ENCODE assay signal across 10 cellular contexts in the genomic region with DNA sequence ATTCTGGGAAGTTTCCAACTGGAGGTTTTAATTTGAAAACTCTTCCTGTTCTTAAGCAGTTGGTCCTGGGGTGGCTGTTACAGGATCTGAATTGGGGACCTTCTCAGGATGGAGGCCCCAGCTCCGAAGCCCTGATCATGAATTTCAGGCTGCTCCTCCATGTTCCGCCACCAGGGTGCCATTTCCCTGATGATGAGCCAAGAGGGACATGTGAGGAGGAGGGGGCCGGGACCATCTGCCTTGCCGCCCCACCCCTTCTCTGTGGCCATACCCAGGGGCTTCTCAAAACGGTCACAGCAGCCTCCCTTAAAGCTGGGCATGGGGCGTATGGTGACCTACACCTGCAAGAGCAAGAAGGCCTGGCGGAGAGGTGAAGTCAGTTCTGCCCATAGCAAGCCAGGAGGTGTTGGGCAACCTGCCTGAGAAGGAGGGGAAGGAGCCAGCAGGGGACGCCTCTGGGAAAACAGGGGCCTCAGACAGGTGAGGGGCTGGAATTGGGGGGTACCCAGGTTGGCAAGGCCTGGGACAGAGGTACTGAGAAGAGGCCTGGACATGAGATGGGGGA. TPM values are rescaled to one million over a fixed set of nuclear protein-coding genes. Genes with fewer than 3 reads are reported as not detected.
DNase-seq lines count a peak whose midpoint lies in the region; ATAC-seq and TF ChIP-seq lines count a peak whose summit lies in the region.
"Had no signal": no experiment of that assay in that cellular context is flagged by ENCODE, and none has a peak within 500 bp of the region (broad histone marks: within the 10 kb centered on the region; RNA-seq: fewer than 3 reads in every experiment).

No MANE protein-coding gene starts in this region.

- peaks cover 15% of the 10 kb centered on the region for H3K4me1 ChIP-seq in upper lobe of right lung

- H3K27me3 Mint-ChIP-seq in activated T-cell treated with anti-CD3 and anti-CD28 coated beads, Interleukin-2, amount 50 U/mL, for 24 hours: no peaks in the 10 kb centered on the region
- no peaks in the 10 kb centered on the region for H3K27me3 Mint-ChIP-seq in progenitor cell of endocrine pancreas
- H3K27me3 Mint-ChIP-seq: central memory CD8-positive, alpha-beta T cell had no signal

- no peaks in the 10 kb centered on the region for H3K36me3 ChIP-seq in brain microvascular endothelial cell (replicated peaks)
- H3K36me3 ChIP-seq in upper lobe of right lung: no peaks in the 10 kb centered on the region
- H3K36me3 ChIP-seq: vagina had no signal

- intact Hi-C loops in upper lobe of right lung (cut with DNase I): loop anchor here (10.0 kb wide), 1 partner anchor 111 kb away; no protein-coding TSS in a partner anchor

- H3K27me3 ChIP-seq in brain microvascular endothelial cell (replicated peaks) (no peaks in the 10 kb centered on the region), upper lobe of right lung (no peaks in the 10 kb centered on the region)
- H3K27me3 ChIP-seq: vagina had no signal

- DNase-seq in activated T-cell treated with anti-CD3 and anti-CD28 coated beads, Interleukin-2, amount 50 U/mL, for 24 hours: no peak
- DNase-seq in activated T-cell treated with anti-CD3 and anti-CD28 coated beads for 4 hours (no peak), brain microvascular endothelial cell (no peak), progenitor cell of endocrine pancreas (ENCODE audit: low spot score, unreplicated experiment) (no peak), upper lobe of right lung (no peak), NCI-H1092 (lab: John Stamatoyannopoulos, UW) (no peak)

- H3K27ac Mint-ChIP-seq in activated T-cell treated with anti-CD3 and anti-CD28 coated beads, Interleukin-2, amount 50 U/mL, for 24 hours: peak overlapping the region; percentile 66
- no peak overlapping the region for H3K27ac Mint-ChIP-seq in progenitor cell of endocrine pancreas

- H3K9me3 Mint-ChIP-seq in activated T-cell treated with anti-CD3 and anti-CD28 coated beads, Interleukin-2, amount 50 U/mL, for 24 hours: no peaks in the 10 kb centered on the region
- H3K9me3 Mint-ChIP-seq in progenitor cell of endocrine pancreas (ENCODE audit: low read depth): no peaks in the 10 kb centered on the region
- H3K9me3 Mint-ChIP-seq: central memory CD8-positive, alpha-beta T cell had no signal

- H3K9me3 ChIP-seq in upper lobe of right lung: no peaks in the 10 kb centered on the region
- H3K9me3 ChIP-seq: vagina had no signal

- ATAC-seq in HG02840 (IDR thresholded peaks at IDR 0.05; ENCODE audit: low FRiP score, unreplicated experiment): no peak
- ATAC-seq in upper lobe of right lung: no peak

- peak; percentile 35 for TF ChIP-seq CTCF in LNCAP (IDR thresholded peaks at IDR 0.05)
- TF ChIP-seq CTCF in brain microvascular endothelial cell (IDR thresholded peaks at IDR 0.05; ENCODE audit: low read depth, low read length, missing control alignments): peak; percentile 67
- TF ChIP-seq CTCF in progenitor cell of endocrine pancreas (IDR thresholded peaks at IDR 0.05; ENCODE audit: unreplicated experiment): peak; percentile 36
- TF ChIP-seq CTCF in upper lobe of right lung (IDR thresholded peaks at IDR 0.05): no peak

- H3K27ac ChIP-seq in brain microvascular endothelial cell: no peak overlapping the region
- no peak overlapping the region for H3K27ac ChIP-seq in upper lobe of right lung
- H3K27ac ChIP-seq: vagina had no signal

- H3K4me3 ChIP-seq in brain microvascular endothelial cell (ENCODE audit: low read depth, low read length) (no peak overlapping the region), upper lobe of right lung (no peak overlapping the region)
- H3K4me3 ChIP-seq: vagina had no signal

- in situ Hi-C loops in brain microvascular endothelial cell (cut with HindIII; ENCODE audit: low pct_ligation_motif_present, low sequenced_read_pairs): no loop called here

- no peak overlapping the region for H3K4me3 Mint-ChIP-seq in activated T-cell treated with anti-CD3 and anti-CD28 coated beads, Interleukin-2, amount 50 U/mL, for 24 hours
- no peak overlapping the region for H3K4me3 Mint-ChIP-seq in progenitor cell of endocrine pancreas (ENCODE audit: low read depth)
- H3K4me3 Mint-ChIP-seq: central memory CD8-positive, alpha-beta T cell had no signal

- H3K36me3 Mint-ChIP-seq in activated T-cell treated with anti-CD3 and anti-CD28 coated beads, Interleukin-2, amount 50 U/mL, for 24 hours (ENCODE audit: low read depth): peaks cover 14% of the 10 kb centered on the region
- no peaks in the 10 kb centered on the region for H3K36me3 Mint-ChIP-seq in progenitor cell of endocrine pancreas (ENCODE audit: insufficient read depth)

- peaks cover 24% of the 10 kb centered on the region for H3K4me1 Mint-ChIP-seq in activated T-cell treated with anti-CD3 and anti-CD28 coated beads, Interleukin-2, amount 50 U/mL, for 24 hours (ENCODE audit: low read depth)
- H3K4me1 Mint-ChIP-seq in progenitor cell of endocrine pancreas (ENCODE audit: low read depth): peaks cover 8% of the 10 kb centered on the region

RNA-seq across cellular contexts. Expression of a gene that starts 3.6 kb away (rescaled TPM):
- total RNA-seq in progenitor cell of endocrine pancreas (21.0 and 22.4 TPM in 2 replicates), upper lobe of right lung (19.1 TPM)

RNA-seq across cellular contexts. Expression of a gene that starts 37.4 kb away (rescaled TPM):
- total RNA-seq in progenitor cell of endocrine pancreas (28.3 and 30.4 TPM in 2 replicates), upper lobe of right lung (111 TPM)
